ENCODE assay signal across 12 cellular contexts in genomic region chr5:88842784-88843183, GRCh38.
"Had no signal": no experiment of that assay in that cellular context is flagged by ENCODE, and none has a peak within 500 bp of the region (broad histone marks: within the 10 kb centered on the region; RNA-seq: fewer than 3 reads in every experiment).

No MANE protein-coding gene starts in this region.

- H3K4me3 Mint-ChIP-seq: activated CD4-positive, alpha-beta T cell treated with anti-CD3 and anti-CD28 coated beads, Interleukin-2, amount 10 ng/mL, durations not matched to agents 7 days and 5 days; activated naive CD4-positive, alpha-beta T cell treated with anti-CD3 and anti-CD28 coated beads, Interleukin-2, amount 50 U/mL, for 24 hours; dendritic cell treated with granulocyte-macrophage colony-stimulating factor and Interleukin-4, amounts not matched to agents 40 ng/mL and 50 ng/mL, for 4 days; immature natural killer cell; natural killer cell; T-helper 1 cell treated with Interleukin-12 subunit alpha and Interleukin-12 subunit beta and Interleukin-4 antibody, amounts not matched to agents 30 μg/mL and 1 μg/mL, for 36 hours; WTC11 had no signal

- H3K4me1 Mint-ChIP-seq: activated naive CD4-positive, alpha-beta T cell treated with anti-CD3 and anti-CD28 coated beads, Interleukin-2, amount 50 U/mL, for 24 hours; immature natural killer cell; natural killer cell had no signal

- H3K27ac Mint-ChIP-seq: activated CD4-positive, alpha-beta T cell treated with anti-CD3 and anti-CD28 coated beads, Interleukin-2, amount 10 ng/mL, durations not matched to agents 7 days and 5 days; activated naive CD4-positive, alpha-beta T cell treated with anti-CD3 and anti-CD28 coated beads, Interleukin-2, amount 50 U/mL, for 24 hours; dendritic cell treated with granulocyte-macrophage colony-stimulating factor and Interleukin-4, amounts not matched to agents 40 ng/mL and 50 ng/mL, for 4 days; immature natural killer cell; natural killer cell; T-helper 1 cell treated with Interleukin-12 subunit alpha and Interleukin-12 subunit beta and Interleukin-4 antibody, amounts not matched to agents 30 μg/mL and 1 μg/mL, for 36 hours; WTC11 had no signal

- H3K27ac ChIP-seq: brain microvascular endothelial cell had no signal

- DNase-seq: activated CD4-positive, alpha-beta T cell treated with anti-CD3 and anti-CD28 coated beads, Interleukin-2, amount 10 ng/mL, durations not matched to agents 7 days and 5 days; activated T-cell treated with anti-CD3 and anti-CD28 coated beads, Interleukin-2, amount 50 U/mL, for 1 hour; brain microvascular endothelial cell; cerebellar nuclear complex; immature natural killer cell; left cardiac atrium; natural killer cell; stimulated activated CD4-positive, alpha-beta T cell treated with anti-CD3 and anti-CD28 coated beads, Interleukin-4, amount 100 ng/mL, for 24 hours had no signal

- H3K9me3 Mint-ChIP-seq: activated CD4-positive, alpha-beta T cell treated with anti-CD3 and anti-CD28 coated beads, Interleukin-2, amount 10 ng/mL, durations not matched to agents 7 days and 5 days; activated naive CD4-positive, alpha-beta T cell treated with anti-CD3 and anti-CD28 coated beads, Interleukin-2, amount 50 U/mL, for 24 hours; dendritic cell treated with granulocyte-macrophage colony-stimulating factor and Interleukin-4, amounts not matched to agents 40 ng/mL and 50 ng/mL, for 4 days; immature natural killer cell; natural killer cell; T-helper 1 cell treated with Interleukin-12 subunit alpha and Interleukin-12 subunit beta and Interleukin-4 antibody, amounts not matched to agents 30 μg/mL and 1 μg/mL, for 36 hours; WTC11 had no signal

- H3K36me3 ChIP-seq: brain microvascular endothelial cell had no signal

- ATAC-seq: natural killer cell, WTC11 had no signal

- H3K27me3 ChIP-seq: brain microvascular endothelial cell had no signal

- H3K36me3 Mint-ChIP-seq: activated naive CD4-positive, alpha-beta T cell treated with anti-CD3 and anti-CD28 coated beads, Interleukin-2, amount 50 U/mL, for 24 hours; immature natural killer cell; natural killer cell; WTC11 had no signal

- H3K27me3 Mint-ChIP-seq: dendritic cell treated with granulocyte-macrophage colony-stimulating factor and Interleukin-4, amounts not matched to agents 40 ng/mL and 50 ng/mL, for 4 days had no signal
